Comparison of ENCODE assay signal across 8 cellular contexts in genomic region chr9:137241490-137242328, GRCh38. TPM values are rescaled to one million over a fixed set of nuclear protein-coding genes. Genes with fewer than 3 reads are reported as not detected.
DNase-seq lines count a peak whose midpoint lies in the region; ATAC-seq, FAIRE-seq and TF ChIP-seq lines count a peak whose summit lies in the region.

No MANE protein-coding gene starts in this region.

- no peaks in the 10 kb centered on the region for H3K9me3 ChIP-seq in lung (ENCODE audit: control insufficient read depth in 2 of 2, insufficient read depth in 1 of 2, low read length in 1 of 2)

- peak; percentile 7 for ATAC-seq in GM19395 (IDR thresholded peaks at IDR 0.05; ENCODE audit: unreplicated experiment)
- ATAC-seq in lung (ENCODE audit: insufficient read depth, low FRiP score), result no peak

- H3K4me1 ChIP-seq in lung (ENCODE audit: control insufficient read depth in 2 of 2, insufficient read depth in 2 of 2, low read length in 2 of 2), result peaks cover 0 to 18% of the 10 kb centered on the region in 2 donors

- peak overlapping the region; percentile 93 to 94 for H3K27ac ChIP-seq in lung (ENCODE audit: low read depth in 1 of 2, low read length in 1 of 2)

- DNase-seq in HUDEP-2 (lab: John Stamatoyannopoulos, UW; ENCODE audit: unreplicated experiment in 76 of 76) (peak in 53 of 76 experiments; percentile 15 to 77 (median 58)), dedifferentiated amniotic fluid mesenchymal stem cell (ENCODE audit: extremely low spot score) (peak; percentile 26), lung (ENCODE audit: low spot score) (peak; percentile 69), D721Med (ENCODE audit: insufficient read length, low spot score) (no peak), SIG-M5 treated with dmso at 0.1 percent for 504 hours (lab: John Stamatoyannopoulos, UW; ENCODE audit: unreplicated experiment) (no peak)
- peak; percentile 73 for DNase-seq in activated CD4-positive, alpha-beta T cell treated with anti-CD3 and anti-CD28 coated beads for 48 hours
- DNase-seq in stimulated activated CD8-positive, alpha-beta memory T cell treated with anti-CD3 and anti-CD28 coated beads, Interleukin-15, amount 100 ng/mL, for 24 hours (ENCODE audit: low read depth), result peak; percentile 49

- no peaks in the 10 kb centered on the region for H3K27me3 ChIP-seq in lung (ENCODE audit: control insufficient read depth, insufficient read depth)

- WGBS in lung, 2 donors, result 2 to 4% methylated on average over 51 to 84 of the region's 84 CpGs

- peaks cover 0 to 14% of the 10 kb centered on the region in 2 donors for H3K36me3 ChIP-seq in lung (ENCODE audit: control insufficient read depth in 2 of 2, insufficient read depth in 2 of 2, low read length in 2 of 2)

- FAIRE-seq in D721Med (lab: Jason Lieb, UNC), result no peak

- peak overlapping the region; percentile 84 for H3K4me3 ChIP-seq in lung

- TF ChIP-seq CTCF in lung (IDR thresholded peaks at IDR 0.05; ENCODE audit: control extremely low read depth, extremely low read depth), result no peak
- TF ChIP-seq CTCF in D721Med (IDR thresholded peaks at IDR 0.05; ENCODE audit: insufficient read depth, missing control alignments), result no peak

RNA-seq across cellular contexts. Expression of gene TUBB4B, which starts 0.6 kb away (rescaled TPM):
- 100 to 1,000 TPM; 163 to 505 TPM for total RNA-seq in lung
- polyA plus RNA-seq in lung, result 100 to 1,000 TPM; 326 to 338 TPM

RNA-seq across cellular contexts. Expression of gene STPG3, which starts 9.4 kb away (rescaled TPM):
- total RNA-seq in lung, result not detected
- polyA plus RNA-seq in lung, result under 1 TPM in 1 of 2 donors, not detected in 1; 0.18 TPM

RNA-seq across cellular contexts. Expression of gene SLC34A3, which starts 11.0 kb away (rescaled TPM):
- under 1 TPM in 1 of 2 donors, not detected in 1; 0.65 TPM for total RNA-seq in lung
- under 1 TPM; 0.03 to 0.12 TPM for polyA plus RNA-seq in lung

RNA-seq across cellular contexts. Expression of gene NELFB, which starts 13.4 kb away (rescaled TPM):
- 10 to 100 TPM; 30.4 to 56.2 TPM for total RNA-seq in lung
- polyA plus RNA-seq in lung, result 10 to 100 TPM; 37.3 to 51.1 TPM

RNA-seq across cellular contexts. Expression of gene RNF224, which starts 14.4 kb away (rescaled TPM):
- total RNA-seq in lung, result 1 to 10 TPM in 1 of 2 donors, under 1 TPM in 1; 0.52 to 1.1 TPM
- polyA plus RNA-seq in lung, result 1 to 10 TPM in 1 of 2 donors, under 1 TPM in 1; 0.24 to 1.1 TPM

Comparison
In these comparisons a context has a peak if more than half of its experiments do, and no peak if none do; other contexts are left out.
1. DNase-seq: peak in HUDEP-2 (53 of 76), activated CD4-positive, alpha-beta T cell treated with anti-CD3 and anti-CD28 coated beads for 48 hours (single experiment), dedifferentiated amniotic fluid mesenchymal stem cell (single experiment), lung (single experiment) and stimulated activated CD8-positive, alpha-beta memory T cell treated with anti-CD3 and anti-CD28 coated beads, Interleukin-15, amount 100 ng/mL, for 24 hours (single experiment); none in D721Med (single experiment) and SIG-M5 treated with dmso at 0.1 percent for 504 hours (single experiment).